Comparison of ENCODE assay signal across 28 cellular contexts in the genomic region with DNA sequence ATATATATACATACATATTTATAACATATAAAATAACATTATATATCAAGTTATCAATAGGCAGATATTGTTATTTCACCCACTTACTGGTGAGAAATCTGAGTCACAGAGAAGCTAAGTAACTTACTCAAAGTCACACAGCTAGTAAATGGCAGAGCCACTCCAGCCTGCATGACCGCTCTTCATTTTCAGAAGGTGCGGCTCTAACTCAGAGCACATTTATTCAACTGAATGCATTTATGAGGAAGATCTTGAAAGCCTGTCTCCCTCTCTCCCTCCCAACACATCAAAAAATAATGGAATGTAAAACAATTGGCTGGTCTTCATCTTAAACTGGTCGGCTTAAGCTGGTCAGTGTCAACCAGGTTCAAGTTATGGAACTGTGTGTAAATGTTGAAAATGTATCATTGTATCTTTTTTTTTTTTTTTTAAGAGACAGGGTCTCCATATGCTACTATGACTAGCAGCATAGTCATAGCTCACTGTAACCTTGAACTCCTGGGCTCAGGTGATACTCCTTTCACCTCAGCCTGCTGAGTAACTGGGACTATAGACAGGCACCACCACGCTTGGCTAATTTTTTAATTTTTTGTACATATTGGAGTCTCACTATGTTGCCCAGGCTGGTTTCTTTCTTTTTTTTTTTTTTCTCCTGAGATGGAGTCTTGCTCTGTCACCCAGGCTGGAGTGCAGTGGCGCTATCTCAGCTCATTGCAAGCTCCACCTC.
"Had no signal": no experiment of that assay in that cellular context is flagged by ENCODE, and none has a peak within 500 bp of the region (broad histone marks: within the 10 kb centered on the region; RNA-seq: fewer than 3 reads in every experiment).

No MANE protein-coding gene starts in this region.

- H3K9me3 Mint-ChIP-seq: activated CD4-positive, alpha-beta T cell treated with anti-CD3 and anti-CD28 coated beads, Interleukin-2, amount 10 ng/mL, durations not matched to agents 24 days and 14 days had no signal

- DNase-seq: activated CD4-positive, alpha-beta T cell treated with anti-CD3 and anti-CD28 coated beads, Interleukin-2, amount 10 ng/mL, durations not matched to agents 24 days and 14 days; activated CD4-positive, alpha-beta T cell treated with anti-CD3 and anti-CD28 coated beads, Interleukin-2, amount 50 U/mL, for 48 hours; activated CD4-positive, CD25-positive, alpha-beta regulatory T cell; activated CD8-positive, alpha-beta memory T cell treated with anti-CD3 and anti-CD28 coated beads, Interleukin-2, amount 10 ng/mL, durations not matched to agents 7 days and 5 days; activated effector memory CD4-positive, alpha-beta T cell treated with Interleukin-2 at 50 U/mL for 16 hours; activated naive CD4-positive, alpha-beta T cell; activated naive CD8-positive, alpha-beta T cell treated with anti-CD3 and anti-CD28 coated beads, Interleukin-2, amount 50 U/mL, for 24 hours; activated T-cell treated with anti-CD3 and anti-CD28 coated beads, Interleukin-2, amount 50 U/mL, for 24 hours; amniotic stem cell; body of pancreas; KG1; NCI-H1092; NCI-H1417; NCI-H2029; NCI-H2107; NCI-H345; NCI-H510A; NCI-H526 treated with DMSO at 0.1 percent for 48 hours; NCI-H82; PC-3; T-helper 1 cell had no signal

- H3K36me3 ChIP-seq: ascending aorta had no signal

- ATAC-seq: activated CD8-positive, alpha-beta memory T cell treated with anti-CD3 and anti-CD28 coated beads, Interleukin-2, amount 10 ng/mL, durations not matched to agents 7 days and 5 days; activated naive CD4-positive, alpha-beta T cell treated with anti-CD3 and anti-CD28 coated beads, Interleukin-2, amount 50 U/mL, for 72 hours; activated naive CD8-positive, alpha-beta T cell treated with anti-CD3 and anti-CD28 coated beads, Interleukin-2, amount 50 U/mL, for 24 hours; body of pancreas; PC-3; Right ventricle myocardium inferior had no signal

- H3K27ac ChIP-seq: ascending aorta, body of pancreas, SK-N-MC, VCaP had no signal

- H3K4me3 ChIP-seq: ascending aorta, body of pancreas, SK-N-MC had no signal

- H3K27me3 ChIP-seq: ascending aorta, body of pancreas had no signal

- H3K27ac Mint-ChIP-seq: activated CD4-positive, alpha-beta T cell treated with anti-CD3 and anti-CD28 coated beads, Interleukin-2, amount 10 ng/mL, durations not matched to agents 24 days and 14 days; activated CD8-positive, alpha-beta memory T cell treated with anti-CD3 and anti-CD28 coated beads, Interleukin-2, amount 10 ng/mL, durations not matched to agents 7 days and 5 days; activated naive CD4-positive, alpha-beta T cell treated with anti-CD3 and anti-CD28 coated beads, Interleukin-2, amount 50 U/mL, for 72 hours; activated naive CD8-positive, alpha-beta T cell treated with anti-CD3 and anti-CD28 coated beads, Interleukin-2, amount 50 U/mL, for 24 hours; activated T-cell treated with anti-CD3 and anti-CD28 coated beads, Interleukin-2, amount 50 U/mL, for 24 hours; activated T-helper 1 cell treated with anti-CD3 and anti-CD28 coated beads, Interleukin-12 subunit alpha, Interleukin-12 subunit beta, Interleukin-2, Interleukin-4 antibody, amounts not matched to agents 30 ng/mL and 10 ng/mL and 1 ng/mL, durations not matched to agents 14 hours and 24 hours and 36 hours had no signal

- H3K27me3 Mint-ChIP-seq: activated CD8-positive, alpha-beta memory T cell treated with anti-CD3 and anti-CD28 coated beads, Interleukin-2, amount 10 ng/mL, durations not matched to agents 7 days and 5 days; activated naive CD8-positive, alpha-beta T cell treated with anti-CD3 and anti-CD28 coated beads, Interleukin-2, amount 50 U/mL, for 24 hours; activated T-cell treated with anti-CD3 and anti-CD28 coated beads, Interleukin-2, amount 50 U/mL, for 24 hours had no signal

- H3K4me3 Mint-ChIP-seq: activated CD4-positive, alpha-beta T cell treated with anti-CD3 and anti-CD28 coated beads, Interleukin-2, amount 10 ng/mL, durations not matched to agents 24 days and 14 days; activated CD8-positive, alpha-beta memory T cell treated with anti-CD3 and anti-CD28 coated beads, Interleukin-2, amount 10 ng/mL, durations not matched to agents 7 days and 5 days; activated naive CD8-positive, alpha-beta T cell treated with anti-CD3 and anti-CD28 coated beads, Interleukin-2, amount 50 U/mL, for 24 hours; activated T-cell treated with anti-CD3 and anti-CD28 coated beads, Interleukin-2, amount 50 U/mL, for 24 hours; activated T-helper 1 cell treated with anti-CD3 and anti-CD28 coated beads, Interleukin-12 subunit alpha, Interleukin-12 subunit beta, Interleukin-2, Interleukin-4 antibody, amounts not matched to agents 30 ng/mL and 10 ng/mL and 1 ng/mL, durations not matched to agents 14 hours and 24 hours and 36 hours; central memory CD8-positive, alpha-beta T cell had no signal

- H3K4me1 ChIP-seq: ascending aorta, body of pancreas had no signal

- H3K4me1 Mint-ChIP-seq: activated CD4-positive, alpha-beta T cell treated with anti-CD3 and anti-CD28 coated beads, Interleukin-2, amount 10 ng/mL, durations not matched to agents 24 days and 14 days; activated naive CD8-positive, alpha-beta T cell treated with anti-CD3 and anti-CD28 coated beads, Interleukin-2, amount 50 U/mL, for 24 hours; central memory CD8-positive, alpha-beta T cell had no signal
